In genomic region chr2:158024288-158024898, GRCh38 we compare ENCODE assay signal across 8 cellular contexts.
DNase-seq lines count a peak whose midpoint lies in the region; ATAC-seq and TF ChIP-seq lines count a peak whose summit lies in the region.

No MANE protein-coding gene starts in this region.

- H3K27ac ChIP-seq in PC-3 (ENCODE audit: low read length): no peak overlapping the region

- no peaks in the 10 kb centered on the region for H4K20me1 ChIP-seq in PC-3 (ENCODE audit: low read length)

- no peaks in the 10 kb centered on the region for H3K4me1 ChIP-seq in PC-3 (ENCODE audit: insufficient read depth, low read length)

- no peak overlapping the region for H3K9ac ChIP-seq in PC-3 (ENCODE audit: low read length)

- CTCF ChIA-PET in PC-3 (lab: Charles Lee): interaction anchor here (0.6 to 1.4 kb wide), 7 partner anchors 13 to 740 kb away, joined by 3 to 13 read pairs (median 4); no protein-coding TSS in a partner anchor

- H3K79me2 ChIP-seq in PC-3 (ENCODE audit: low read length): no peaks in the 10 kb centered on the region

- DNase-seq in AG09319 (ENCODE audit: extremely low read depth, low read depth) (peak; percentile 15), PC-3 (peak; percentile 74), germinal center (ENCODE audit: low spot score) (peak; percentile 21), renal cortical epithelial cell (ENCODE audit: low read depth) (peak; percentile 54), SHP77 (lab: John Stamatoyannopoulos, UW) (no peak)
- peak; percentile 19 for DNase-seq in activated T-helper 9 cell treated with anti-CD3 and anti-CD28 coated beads, Interleukin-2, amount 50 U/mL, for 16 hours (ENCODE audit: low read depth)

- H2AFZ ChIP-seq in PC-3 (ENCODE audit: low read length): no peak overlapping the region

- no peaks in the 10 kb centered on the region for H3K9me2 ChIP-seq in PC-3 (replicated peaks; ENCODE audit: low read length)

- no peak overlapping the region for H3K4me3 ChIP-seq in PC-3 (ENCODE audit: low read length)

- no peaks in the 10 kb centered on the region for H3K36me3 ChIP-seq in PC-3 (ENCODE audit: low read depth, low read length)

- no TSS peak for BruUV-seq in PC-3 (replicated peaks; lab: Mats Ljungman, UMichigan)

- TF ChIP-seq POLR2A in GM18505 (IDR thresholded peaks at IDR 0.05; ENCODE audit: borderline replicate concordance, extremely low read depth, insufficient read depth, insufficient read length): no peak

- H3K27me3 ChIP-seq in PC-3 (ENCODE audit: low read length): no peaks in the 10 kb centered on the region

- POLR2A ChIA-PET in PC-3 (lab: Charles Lee; ENCODE audit: unreplicated experiment): interaction anchor here (0.6 to 0.7 kb wide), 3 partner anchors 530 to 595 kb away, joined by 3 to 5 read pairs (median 3); no protein-coding TSS in a partner anchor

- ATAC-seq in GM18505 (IDR thresholded peaks at IDR 0.05; ENCODE audit: unreplicated experiment) (peak; percentile 77), HG03280 (IDR thresholded peaks at IDR 0.05; ENCODE audit: unreplicated experiment) (peak; percentile 86), PC-3 (peak; percentile 71)

- intact Hi-C loops in PC-3 (cut with micrococcal nuclease): loop anchor here (2.0 kb wide), 1 partner anchor 730 kb away; no protein-coding TSS in a partner anchor

- H3F3A ChIP-seq in PC-3 (ENCODE audit: low read length, unreplicated experiment): no peaks in the 10 kb centered on the region

- H3K9me3 ChIP-seq in PC-3 (ENCODE audit: low read length): no peaks in the 10 kb centered on the region

- H3K4me2 ChIP-seq in PC-3 (ENCODE audit: low read length): no peak overlapping the region

- TF ChIP-seq CTCF in AG09319 (IDR thresholded peaks at IDR 0.05; ENCODE audit: low read depth, low read length): peak; percentile 84
- peak; percentile 89 for TF ChIP-seq CTCF in PC-3 (conservative IDR thresholded peaks at IDR 0.05; ENCODE audit: low read depth, low read length)

Comparison
In these comparisons a context has a peak if more than half of its experiments do, and no peak if none do; other contexts are left out.
1. DNase-seq: peak in AG09319 (single experiment), PC-3 (single experiment), activated T-helper 9 cell treated with anti-CD3 and anti-CD28 coated beads, Interleukin-2, amount 50 U/mL, for 16 hours (single experiment), germinal center (single experiment) and renal cortical epithelial cell (single experiment); none in SHP77 (0 of 2).
2. Peak in every context shown above with its lines, with median percentiles within 50 percentile points of each other: ATAC-seq.